1 cellular context compared by ENCODE assay signal in the genomic region with DNA sequence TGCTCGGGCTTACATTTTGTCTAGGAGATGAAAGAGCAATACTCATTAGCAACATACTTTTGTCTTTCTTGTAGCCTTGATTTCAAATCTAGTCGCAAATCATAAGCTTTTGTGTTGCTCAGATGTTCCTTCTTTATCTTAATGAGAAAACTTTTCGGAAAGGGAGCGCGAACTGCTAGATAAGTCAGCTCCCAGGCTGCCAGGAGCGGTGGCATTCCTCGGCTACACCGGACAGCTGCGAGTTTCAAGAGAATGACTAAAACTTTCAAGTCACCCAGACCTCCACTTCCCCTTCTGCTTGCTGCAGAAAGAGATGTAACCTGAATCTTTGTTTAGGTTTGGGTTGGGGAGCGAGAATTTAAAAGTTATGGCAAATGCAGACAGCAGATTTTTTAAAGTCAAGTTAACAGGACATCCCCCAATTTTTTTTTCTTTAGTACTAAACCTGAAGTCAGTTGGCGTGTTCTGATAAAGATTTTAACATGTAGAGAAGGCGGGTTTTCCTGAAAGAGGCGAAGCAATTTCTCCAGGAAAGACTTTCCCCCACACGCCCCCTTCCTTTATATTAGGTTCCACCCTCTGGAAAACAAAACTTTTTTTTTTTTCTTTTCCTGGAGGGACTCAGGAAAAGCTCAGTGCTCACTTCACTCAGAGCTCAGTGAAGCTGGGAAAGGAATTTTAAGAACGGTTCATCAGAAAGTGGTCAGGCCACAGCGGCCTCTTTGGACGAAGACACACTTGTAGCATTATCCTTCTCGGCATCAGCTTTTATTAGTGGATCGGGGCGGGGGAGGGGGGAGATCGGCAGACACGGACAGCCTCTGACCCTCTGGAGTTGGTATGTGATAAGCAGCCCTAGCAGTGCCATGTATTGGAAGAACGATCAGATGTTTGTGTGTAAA.
TF ChIP-seq lines count a peak whose summit lies in the region.

A gene (plus strand): TSS at position 635 of the 902 bp plus-strand sequence. CDS start 2,227 bp downstream, outside the sequence.

TF ChIP-seq in GM23338, 12 proteins besides CTCF, POLR2A, EP300 and RAD21 (continued from another document):
- TF ChIP-seq, protein P1, sequence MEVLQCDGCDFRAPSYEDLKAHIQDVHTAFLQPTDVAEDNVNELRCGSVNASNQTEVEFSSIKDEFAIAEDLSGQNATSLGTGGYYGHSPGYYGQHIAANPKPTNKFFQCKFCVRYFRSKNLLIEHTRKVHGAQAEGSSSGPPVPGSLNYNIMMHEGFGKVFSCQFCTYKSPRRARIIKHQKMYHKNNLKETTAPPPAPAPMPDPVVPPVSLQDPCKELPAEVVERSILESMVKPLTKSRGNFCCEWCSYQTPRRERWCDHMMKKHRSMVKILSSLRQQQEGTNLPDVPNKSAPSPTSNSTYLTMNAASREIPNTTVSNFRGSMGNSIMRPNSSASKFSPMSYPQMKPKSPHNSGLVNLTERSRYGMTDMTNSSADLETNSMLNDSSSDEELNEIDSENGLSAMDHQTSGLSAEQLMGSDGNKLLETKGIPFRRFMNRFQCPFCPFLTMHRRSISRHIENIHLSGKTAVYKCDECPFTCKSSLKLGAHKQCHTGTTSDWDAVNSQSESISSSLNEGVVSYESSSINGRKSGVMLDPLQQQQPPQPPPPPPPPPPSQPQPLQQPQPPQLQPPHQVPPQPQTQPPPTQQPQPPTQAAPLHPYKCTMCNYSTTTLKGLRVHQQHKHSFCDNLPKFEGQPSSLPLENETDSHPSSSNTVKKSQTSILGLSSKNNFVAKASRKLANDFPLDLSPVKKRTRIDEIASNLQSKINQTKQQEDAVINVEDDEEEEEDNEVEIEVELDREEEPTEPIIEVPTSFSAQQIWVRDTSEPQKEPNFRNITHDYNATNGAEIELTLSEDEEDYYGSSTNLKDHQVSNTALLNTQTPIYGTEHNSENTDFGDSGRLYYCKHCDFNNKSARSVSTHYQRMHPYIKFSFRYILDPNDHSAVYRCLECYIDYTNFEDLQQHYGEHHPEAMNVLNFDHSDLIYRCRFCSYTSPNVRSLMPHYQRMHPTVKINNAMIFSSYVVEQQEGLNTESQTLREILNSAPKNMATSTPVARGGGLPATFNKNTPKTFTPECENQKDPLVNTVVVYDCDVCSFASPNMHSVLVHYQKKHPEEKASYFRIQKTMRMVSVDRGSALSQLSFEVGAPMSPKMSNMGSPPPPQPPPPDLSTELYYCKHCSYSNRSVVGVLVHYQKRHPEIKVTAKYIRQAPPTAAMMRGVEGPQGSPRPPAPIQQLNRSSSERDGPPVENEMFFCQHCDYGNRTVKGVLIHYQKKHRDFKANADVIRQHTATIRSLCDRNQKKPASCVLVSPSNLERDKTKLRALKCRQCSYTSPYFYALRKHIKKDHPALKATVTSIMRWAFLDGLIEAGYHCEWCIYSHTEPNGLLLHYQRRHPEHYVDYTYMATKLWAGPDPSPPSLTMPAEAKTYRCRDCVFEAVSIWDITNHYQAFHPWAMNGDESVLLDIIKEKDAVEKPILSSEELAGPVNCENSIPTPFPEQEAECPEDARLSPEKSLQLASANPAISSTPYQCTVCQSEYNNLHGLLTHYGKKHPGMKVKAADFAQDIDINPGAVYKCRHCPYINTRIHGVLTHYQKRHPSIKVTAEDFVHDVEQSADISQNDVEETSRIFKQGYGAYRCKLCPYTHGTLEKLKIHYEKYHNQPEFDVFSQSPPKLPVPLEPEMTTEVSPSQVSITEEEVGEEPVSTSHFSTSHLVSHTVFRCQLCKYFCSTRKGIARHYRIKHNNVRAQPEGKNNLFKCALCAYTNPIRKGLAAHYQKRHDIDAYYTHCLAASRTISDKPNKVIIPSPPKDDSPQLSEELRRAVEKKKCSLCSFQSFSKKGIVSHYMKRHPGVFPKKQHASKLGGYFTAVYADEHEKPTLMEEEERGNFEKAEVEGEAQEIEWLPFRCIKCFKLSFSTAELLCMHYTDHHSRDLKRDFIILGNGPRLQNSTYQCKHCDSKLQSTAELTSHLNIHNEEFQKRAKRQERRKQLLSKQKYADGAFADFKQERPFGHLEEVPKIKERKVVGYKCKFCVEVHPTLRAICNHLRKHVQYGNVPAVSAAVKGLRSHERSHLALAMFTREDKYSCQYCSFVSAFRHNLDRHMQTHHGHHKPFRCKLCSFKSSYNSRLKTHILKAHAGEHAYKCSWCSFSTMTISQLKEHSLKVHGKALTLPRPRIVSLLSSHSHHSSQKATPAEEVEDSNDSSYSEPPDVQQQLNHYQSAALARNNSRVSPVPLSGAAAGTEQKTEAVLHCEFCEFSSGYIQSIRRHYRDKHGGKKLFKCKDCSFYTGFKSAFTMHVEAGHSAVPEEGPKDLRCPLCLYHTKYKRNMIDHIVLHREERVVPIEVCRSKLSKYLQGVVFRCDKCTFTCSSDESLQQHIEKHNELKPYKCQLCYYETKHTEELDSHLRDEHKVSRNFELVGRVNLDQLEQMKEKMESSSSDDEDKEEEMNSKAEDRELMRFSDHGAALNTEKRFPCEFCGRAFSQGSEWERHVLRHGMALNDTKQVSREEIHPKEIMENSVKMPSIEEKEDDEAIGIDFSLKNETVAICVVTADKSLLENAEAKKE (CRISPR knock-in tag; IDR thresholded peaks at IDR 0.05) = no peak
- TF ChIP-seq POLR2AphosphoS5 (IDR thresholded peaks at IDR 0.05; ENCODE audit: low read depth) (no peak), CREB1 (CRISPR knock-in tag; IDR thresholded peaks at IDR 0.05; ENCODE audit: low read depth) (no peak), ZNF114 (CRISPR knock-in tag; IDR thresholded peaks at IDR 0.05) (no peak), STAT1 (IDR thresholded peaks at IDR 0.05; ENCODE audit: unreplicated experiment) (no peak), JUNB (IDR thresholded peaks at IDR 0.05; ENCODE audit: unreplicated experiment) (no peak)
